ENCODE assay signal across 20 cellular contexts in genomic region chr9:129860653-129861446, GRCh38. TPM values are rescaled to one million over a fixed set of nuclear protein-coding genes. Genes with fewer than 3 reads are reported as not detected.
DNase-seq lines count a peak whose midpoint lies in the region; ATAC-seq, FAIRE-seq and TF ChIP-seq lines count a peak whose summit lies in the region.
"Had no signal": no experiment of that assay in that cellular context is flagged by ENCODE, and none has a peak within 500 bp of the region (broad histone marks: within the 10 kb centered on the region; RNA-seq: fewer than 3 reads in every experiment).

No MANE protein-coding gene starts in this region.

- H3K4me3 Mint-ChIP-seq in activated T-cell treated with anti-CD3 and anti-CD28 coated beads, Interleukin-2, amount 50 U/mL, for 24 hours: peak overlapping the region; percentile 38
- H3K4me3 Mint-ChIP-seq in activated T-helper 17 cell treated with anti-CD3 and anti-CD28 coated beads, Interleukin-2, amount 50 U/mL, for 72 hours: peak overlapping the region; percentile 31
- H3K4me3 Mint-ChIP-seq: activated B cell treated with CpG ODN at 0.5 μM for 24 hours, CD14-positive monocyte, mesothelial cell of epicardium, nephron progenitor cell had no signal

- H3K4me1 ChIP-seq in kidney (ENCODE audit: control insufficient read depth in 1 of 2, insufficient read depth in 1 of 2, low read depth in 1 of 2, low read length in 2 of 2): no peaks in the 10 kb centered on the region

- peaks cover 16 to 47% of the 10 kb centered on the region in 2 donors for H3K36me3 ChIP-seq in kidney (ENCODE audit: control insufficient read depth in 1 of 2, insufficient read depth in 2 of 2, low read length in 2 of 2)

- H3K9me3 ChIP-seq in kidney (ENCODE audit: control insufficient read depth in 1 of 2, low read length in 2 of 2): no peaks in the 10 kb centered on the region
- H3K9me3 ChIP-seq: thoracic aorta had no signal

- peak; percentile 56 for ATAC-seq in activated T-helper 17 cell treated with anti-CD3 and anti-CD28 coated beads, Interleukin-2, amount 50 U/mL, for 72 hours (replicated peaks)
- no peak for ATAC-seq in GM21367 (IDR thresholded peaks at IDR 0.05; ENCODE audit: unreplicated experiment)
- ATAC-seq: left lobe of liver, Panc1 had no signal

- peaks cover 85% of the 10 kb centered on the region for H3K36me3 Mint-ChIP-seq in activated T-cell treated with anti-CD3 and anti-CD28 coated beads, Interleukin-2, amount 50 U/mL, for 24 hours (ENCODE audit: low read depth)
- peaks cover 68% of the 10 kb centered on the region for H3K36me3 Mint-ChIP-seq in activated T-helper 17 cell treated with anti-CD3 and anti-CD28 coated beads, Interleukin-2, amount 50 U/mL, for 72 hours (ENCODE audit: low read depth)

- no peaks in the 10 kb centered on the region for H3K27me3 Mint-ChIP-seq in activated T-cell treated with anti-CD3 and anti-CD28 coated beads, Interleukin-2, amount 50 U/mL, for 24 hours
- no peaks in the 10 kb centered on the region for H3K27me3 Mint-ChIP-seq in activated T-helper 17 cell treated with anti-CD3 and anti-CD28 coated beads, Interleukin-2, amount 50 U/mL, for 72 hours
- H3K27me3 Mint-ChIP-seq: activated B cell treated with CpG ODN at 0.5 μM for 24 hours had no signal

- H3K4me3 ChIP-seq in HL-60 (replicated peaks; ENCODE audit: insufficient read depth, low read length) (no peak overlapping the region), kidney (ENCODE audit: low read length in 2 of 2) (no peak overlapping the region)
- H3K4me3 ChIP-seq: thoracic aorta had no signal

- intact Hi-C loops in kidney (cut with DNase I): no loop called here

- no peak for TF ChIP-seq CTCF in HL-60 (IDR thresholded peaks at IDR 0.05; ENCODE audit: insufficient read depth, low read length)
- TF ChIP-seq CTCF in kidney (IDR thresholded peaks at IDR 0.05; ENCODE audit: borderline replicate concordance, extremely low read depth, insufficient read depth): no peak

- H3K9ac ChIP-seq in kidney (ENCODE audit: low read length in 2 of 2): no peak overlapping the region

- peak overlapping the region; percentile 94 for H3K27ac Mint-ChIP-seq in activated T-cell treated with anti-CD3 and anti-CD28 coated beads, Interleukin-2, amount 50 U/mL, for 24 hours
- peak overlapping the region; percentile 57 for H3K27ac Mint-ChIP-seq in activated T-helper 17 cell treated with anti-CD3 and anti-CD28 coated beads, Interleukin-2, amount 50 U/mL, for 72 hours
- H3K27ac Mint-ChIP-seq: CD14-positive monocyte, mesothelial cell of epicardium, nephron progenitor cell had no signal

- peak overlapping the region; percentile 41 for H3K27ac ChIP-seq in HL-60 (replicated peaks)
- H3K27ac ChIP-seq in kidney (ENCODE audit: low read depth in 2 of 2, low read length in 2 of 2): no peak overlapping the region
- H3K27ac ChIP-seq: thoracic aorta had no signal

- FAIRE-seq in kidney (lab: Jason Lieb, UNC): no peak
- FAIRE-seq: astrocyte had no signal

- DNase-seq in activated T-cell treated with anti-CD3 and anti-CD28 coated beads, Interleukin-2, amount 50 U/mL, for 24 hours: peak; percentile 63
- no peak for DNase-seq in activated T-cell treated with anti-CD3 and anti-CD28 coated beads for 4 hours
- no peak for DNase-seq in HL-60 (ENCODE audit: low read depth in 1 of 2, low spot score in 1 of 2)
- peak; percentile 57 for DNase-seq in kidney
- DNase-seq in NCI-H2227 treated with DMSO at 0.1 percent for 48 hours (lab: John Stamatoyannopoulos, UW): no peak
- DNase-seq in NCI-H82 (lab: John Stamatoyannopoulos, UW): no peak
- DNase-seq: activated B cell treated with CpG ODN at 0.5 μM for 24 hours; DMS79; effector CD8-positive, alpha-beta T cell; NCI-H1694; NCI-H774; nephron progenitor cell had no signal

- peaks cover 67% of the 10 kb centered on the region for H3K4me1 Mint-ChIP-seq in activated T-cell treated with anti-CD3 and anti-CD28 coated beads, Interleukin-2, amount 50 U/mL, for 24 hours (ENCODE audit: low read depth)
- H3K4me1 Mint-ChIP-seq in activated T-helper 17 cell treated with anti-CD3 and anti-CD28 coated beads, Interleukin-2, amount 50 U/mL, for 72 hours: peaks cover 25% of the 10 kb centered on the region
- H3K4me1 Mint-ChIP-seq: mesothelial cell of epicardium had no signal

- H3K9me3 Mint-ChIP-seq in activated T-cell treated with anti-CD3 and anti-CD28 coated beads, Interleukin-2, amount 50 U/mL, for 24 hours: no peaks in the 10 kb centered on the region
- no peaks in the 10 kb centered on the region for H3K9me3 Mint-ChIP-seq in activated T-helper 17 cell treated with anti-CD3 and anti-CD28 coated beads, Interleukin-2, amount 50 U/mL, for 72 hours
- H3K9me3 Mint-ChIP-seq: activated B cell treated with CpG ODN at 0.5 μM for 24 hours, mesothelial cell of epicardium, nephron progenitor cell had no signal

- H3K27me3 ChIP-seq in HL-60 (ENCODE audit: insufficient read depth, poor library complexity, severe bottlenecking): no peaks in the 10 kb centered on the region

RNA-seq across cellular contexts. Expression of gene USP20, which starts 25.6 kb away (rescaled TPM):
- total RNA-seq in activated T-helper 17 cell treated with anti-CD3 and anti-CD28 coated beads, Interleukin-2, amount 50 U/mL, for 72 hours: 10 to 100 TPM; 50.1 to 52.5 TPM
- 28.8 TPM for total RNA-seq in kidney
- 22.8 TPM for polyA plus RNA-seq in kidney (ENCODE audit: insufficient read depth, low read depth, low replicate concordance)

RNA-seq across cellular contexts. Expression of gene C9orf78, which starts 25.8 kb away (rescaled TPM):
- total RNA-seq in activated T-helper 17 cell treated with anti-CD3 and anti-CD28 coated beads, Interleukin-2, amount 50 U/mL, for 72 hours: 10 to 100 TPM; 23.4 to 73.3 TPM
- 39.7 TPM for total RNA-seq in kidney
- 62.1 TPM for polyA plus RNA-seq in kidney (ENCODE audit: insufficient read depth, low read depth, low replicate concordance)

RNA-seq across cellular contexts. Expression of gene TOR1A, which starts 36.9 kb away (rescaled TPM):
- 10 to 100 TPM; 27.3 to 51.7 TPM for total RNA-seq in activated T-helper 17 cell treated with anti-CD3 and anti-CD28 coated beads, Interleukin-2, amount 50 U/mL, for 72 hours
- 29.2 TPM for total RNA-seq in kidney
- 24.6 TPM for polyA plus RNA-seq in kidney (ENCODE audit: insufficient read depth, low read depth, low replicate concordance)

RNA-seq across cellular contexts. Expression of gene TOR1B, which starts 57.9 kb away (rescaled TPM):
- 10 to 100 TPM; 22.0 to 26.6 TPM for total RNA-seq in activated T-helper 17 cell treated with anti-CD3 and anti-CD28 coated beads, Interleukin-2, amount 50 U/mL, for 72 hours
- total RNA-seq in kidney: 21.4 TPM
- polyA plus RNA-seq in kidney (ENCODE audit: insufficient read depth, low read depth, low replicate concordance): 10.1 TPM

Comparison
In these comparisons a context has a peak if more than half of its experiments do, and no peak if none do; other contexts are left out.
1. DNase-seq: peak in activated T-cell treated with anti-CD3 and anti-CD28 coated beads, Interleukin-2, amount 50 U/mL, for 24 hours (single experiment) and kidney (single experiment); none in activated T-cell treated with anti-CD3 and anti-CD28 coated beads for 4 hours (single experiment), HL-60 (0 of 2), NCI-H2227 treated with DMSO at 0.1 percent for 48 hours (single experiment) and NCI-H82 (single experiment).